1 cellular context compared by ENCODE assay signal in the genomic region with DNA sequence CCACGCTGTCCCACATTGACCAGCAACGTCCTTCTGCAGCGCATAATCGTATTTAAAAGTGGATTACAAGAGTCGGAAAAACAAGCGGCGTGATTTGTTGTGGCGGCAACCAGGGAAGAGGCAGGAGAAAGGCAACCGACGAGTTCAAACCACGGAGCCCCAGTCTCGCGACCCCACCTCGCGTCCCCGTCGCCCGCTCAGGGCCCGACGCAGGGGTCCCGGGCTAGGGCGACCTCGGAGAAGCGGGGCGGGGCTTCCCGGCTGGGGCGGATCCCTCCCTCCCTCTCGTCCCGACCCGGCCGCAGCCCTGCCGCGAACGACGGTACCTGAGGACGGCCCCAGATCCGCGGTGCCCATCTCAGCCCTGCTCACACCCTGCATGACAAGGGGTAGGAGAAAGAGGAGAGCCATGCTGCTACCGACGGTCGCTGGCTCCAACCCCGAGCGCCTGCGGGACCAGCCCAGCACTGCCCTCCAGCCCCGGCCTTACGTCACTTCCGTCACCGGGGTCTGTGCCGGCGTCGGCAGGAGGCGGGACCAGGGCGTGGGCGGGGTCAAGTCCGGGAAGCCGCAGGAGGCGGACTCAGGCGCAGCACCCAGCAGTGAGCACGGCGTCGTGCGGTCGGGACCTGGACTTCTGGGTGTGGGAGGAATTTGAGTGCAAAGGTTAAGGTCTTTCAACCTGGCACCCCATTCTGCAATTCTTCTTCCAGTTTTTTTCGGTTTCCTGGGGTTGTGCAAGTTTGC.
TF ChIP-seq lines count a peak whose summit lies in the region.

A gene (minus strand): TSS at position 469 of the 747 bp plus-strand sequence. CDS start 58 bp downstream, at position 411.

TF ChIP-seq in GM23338, 12 proteins besides CTCF, POLR2A, EP300 and RAD21:
- TF ChIP-seq, protein P1, sequence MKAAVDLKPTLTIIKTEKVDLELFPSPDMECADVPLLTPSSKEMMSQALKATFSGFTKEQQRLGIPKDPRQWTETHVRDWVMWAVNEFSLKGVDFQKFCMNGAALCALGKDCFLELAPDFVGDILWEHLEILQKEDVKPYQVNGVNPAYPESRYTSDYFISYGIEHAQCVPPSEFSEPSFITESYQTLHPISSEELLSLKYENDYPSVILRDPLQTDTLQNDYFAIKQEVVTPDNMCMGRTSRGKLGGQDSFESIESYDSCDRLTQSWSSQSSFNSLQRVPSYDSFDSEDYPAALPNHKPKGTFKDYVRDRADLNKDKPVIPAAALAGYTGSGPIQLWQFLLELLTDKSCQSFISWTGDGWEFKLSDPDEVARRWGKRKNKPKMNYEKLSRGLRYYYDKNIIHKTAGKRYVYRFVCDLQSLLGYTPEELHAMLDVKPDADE (IDR thresholded peaks at IDR 0.05), result peak; percentile 61; the same call in 1 of the 2 replicates
- TF ChIP-seq POLR2AphosphoS5 (IDR thresholded peaks at IDR 0.05; ENCODE audit: low read depth) (peak; percentile 95), CREB1 (CRISPR knock-in tag; IDR thresholded peaks at IDR 0.05; ENCODE audit: low read depth) (peak; percentile 93)
- TF ChIP-seq, protein P2, sequence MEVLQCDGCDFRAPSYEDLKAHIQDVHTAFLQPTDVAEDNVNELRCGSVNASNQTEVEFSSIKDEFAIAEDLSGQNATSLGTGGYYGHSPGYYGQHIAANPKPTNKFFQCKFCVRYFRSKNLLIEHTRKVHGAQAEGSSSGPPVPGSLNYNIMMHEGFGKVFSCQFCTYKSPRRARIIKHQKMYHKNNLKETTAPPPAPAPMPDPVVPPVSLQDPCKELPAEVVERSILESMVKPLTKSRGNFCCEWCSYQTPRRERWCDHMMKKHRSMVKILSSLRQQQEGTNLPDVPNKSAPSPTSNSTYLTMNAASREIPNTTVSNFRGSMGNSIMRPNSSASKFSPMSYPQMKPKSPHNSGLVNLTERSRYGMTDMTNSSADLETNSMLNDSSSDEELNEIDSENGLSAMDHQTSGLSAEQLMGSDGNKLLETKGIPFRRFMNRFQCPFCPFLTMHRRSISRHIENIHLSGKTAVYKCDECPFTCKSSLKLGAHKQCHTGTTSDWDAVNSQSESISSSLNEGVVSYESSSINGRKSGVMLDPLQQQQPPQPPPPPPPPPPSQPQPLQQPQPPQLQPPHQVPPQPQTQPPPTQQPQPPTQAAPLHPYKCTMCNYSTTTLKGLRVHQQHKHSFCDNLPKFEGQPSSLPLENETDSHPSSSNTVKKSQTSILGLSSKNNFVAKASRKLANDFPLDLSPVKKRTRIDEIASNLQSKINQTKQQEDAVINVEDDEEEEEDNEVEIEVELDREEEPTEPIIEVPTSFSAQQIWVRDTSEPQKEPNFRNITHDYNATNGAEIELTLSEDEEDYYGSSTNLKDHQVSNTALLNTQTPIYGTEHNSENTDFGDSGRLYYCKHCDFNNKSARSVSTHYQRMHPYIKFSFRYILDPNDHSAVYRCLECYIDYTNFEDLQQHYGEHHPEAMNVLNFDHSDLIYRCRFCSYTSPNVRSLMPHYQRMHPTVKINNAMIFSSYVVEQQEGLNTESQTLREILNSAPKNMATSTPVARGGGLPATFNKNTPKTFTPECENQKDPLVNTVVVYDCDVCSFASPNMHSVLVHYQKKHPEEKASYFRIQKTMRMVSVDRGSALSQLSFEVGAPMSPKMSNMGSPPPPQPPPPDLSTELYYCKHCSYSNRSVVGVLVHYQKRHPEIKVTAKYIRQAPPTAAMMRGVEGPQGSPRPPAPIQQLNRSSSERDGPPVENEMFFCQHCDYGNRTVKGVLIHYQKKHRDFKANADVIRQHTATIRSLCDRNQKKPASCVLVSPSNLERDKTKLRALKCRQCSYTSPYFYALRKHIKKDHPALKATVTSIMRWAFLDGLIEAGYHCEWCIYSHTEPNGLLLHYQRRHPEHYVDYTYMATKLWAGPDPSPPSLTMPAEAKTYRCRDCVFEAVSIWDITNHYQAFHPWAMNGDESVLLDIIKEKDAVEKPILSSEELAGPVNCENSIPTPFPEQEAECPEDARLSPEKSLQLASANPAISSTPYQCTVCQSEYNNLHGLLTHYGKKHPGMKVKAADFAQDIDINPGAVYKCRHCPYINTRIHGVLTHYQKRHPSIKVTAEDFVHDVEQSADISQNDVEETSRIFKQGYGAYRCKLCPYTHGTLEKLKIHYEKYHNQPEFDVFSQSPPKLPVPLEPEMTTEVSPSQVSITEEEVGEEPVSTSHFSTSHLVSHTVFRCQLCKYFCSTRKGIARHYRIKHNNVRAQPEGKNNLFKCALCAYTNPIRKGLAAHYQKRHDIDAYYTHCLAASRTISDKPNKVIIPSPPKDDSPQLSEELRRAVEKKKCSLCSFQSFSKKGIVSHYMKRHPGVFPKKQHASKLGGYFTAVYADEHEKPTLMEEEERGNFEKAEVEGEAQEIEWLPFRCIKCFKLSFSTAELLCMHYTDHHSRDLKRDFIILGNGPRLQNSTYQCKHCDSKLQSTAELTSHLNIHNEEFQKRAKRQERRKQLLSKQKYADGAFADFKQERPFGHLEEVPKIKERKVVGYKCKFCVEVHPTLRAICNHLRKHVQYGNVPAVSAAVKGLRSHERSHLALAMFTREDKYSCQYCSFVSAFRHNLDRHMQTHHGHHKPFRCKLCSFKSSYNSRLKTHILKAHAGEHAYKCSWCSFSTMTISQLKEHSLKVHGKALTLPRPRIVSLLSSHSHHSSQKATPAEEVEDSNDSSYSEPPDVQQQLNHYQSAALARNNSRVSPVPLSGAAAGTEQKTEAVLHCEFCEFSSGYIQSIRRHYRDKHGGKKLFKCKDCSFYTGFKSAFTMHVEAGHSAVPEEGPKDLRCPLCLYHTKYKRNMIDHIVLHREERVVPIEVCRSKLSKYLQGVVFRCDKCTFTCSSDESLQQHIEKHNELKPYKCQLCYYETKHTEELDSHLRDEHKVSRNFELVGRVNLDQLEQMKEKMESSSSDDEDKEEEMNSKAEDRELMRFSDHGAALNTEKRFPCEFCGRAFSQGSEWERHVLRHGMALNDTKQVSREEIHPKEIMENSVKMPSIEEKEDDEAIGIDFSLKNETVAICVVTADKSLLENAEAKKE (CRISPR knock-in tag; IDR thresholded peaks at IDR 0.05), result no peak
